In the genomic region with DNA sequence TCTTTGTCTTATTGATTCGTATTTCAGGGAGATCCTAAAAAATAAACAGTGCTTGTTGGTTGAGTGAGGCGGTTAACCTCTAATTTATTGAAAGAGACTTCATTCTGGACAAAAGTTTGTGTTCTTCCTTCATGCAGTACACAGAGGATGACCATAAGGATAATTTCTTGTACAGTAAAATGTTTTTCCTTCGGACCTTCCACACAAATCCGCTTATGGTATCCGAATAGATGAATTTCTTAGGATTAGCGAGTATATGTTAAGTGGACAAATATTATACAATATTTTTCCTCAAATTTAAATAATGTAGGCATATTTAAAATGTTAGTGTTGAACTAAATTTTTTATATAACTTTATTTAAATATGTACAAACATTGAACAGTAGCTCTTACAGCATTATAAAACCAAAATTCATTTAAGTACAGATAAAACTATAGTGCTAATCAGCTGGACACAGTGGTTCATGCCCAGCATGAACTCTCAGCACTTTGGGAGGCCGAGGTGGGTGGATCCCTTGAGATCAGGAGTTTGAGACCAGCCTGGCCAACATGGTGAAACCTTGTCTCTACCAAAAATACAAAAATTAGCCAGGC, we compare ENCODE assay signal across 8 cellular contexts.
A peak's percentile ranks its signal among the peaks of the same experiment; 100 is the strongest.
DNase-seq lines count a peak whose midpoint lies in the region; ATAC-seq and TF ChIP-seq lines count a peak whose summit lies in the region.

No MANE protein-coding gene starts in this region.

- POLR2A ChIA-PET in HEK293 (lab: Yijun Ruan, JAX): no interaction called here
- POLR2A ChIA-PET in T-cell (lab: Charles Lee): no interaction called here

- peaks cover 10 to 11% (median 11%) of the 10 kb centered on the region in 3 donors for H3K9me3 Mint-ChIP-seq in T-cell

- no peaks in the 10 kb centered on the region for H3K9me3 ChIP-seq in HEK293 (ENCODE audit: control insufficient read depth, insufficient read depth, low read depth, low read length)

- CTCF ChIA-PET in HEK293 (lab: Yijun Ruan, JAX) (interaction anchor here (0.6 to 4.6 kb wide), 8 partner anchors 33 to 1176 kb away, joined by 3 to 32 read pairs (median 4); a partner anchor contains a TSS), T-cell (lab: Charles Lee) (interaction anchor here (0.7 to 1.9 kb wide), 4 partner anchors 600 to 1179 kb away, joined by 3 to 6 read pairs (median 4); a partner anchor contains a TSS)

- TF ChIP-seq CTCF in HEK293 (tag by site-specific recombination; IDR thresholded peaks at IDR 0.05): no peak
- no peak for TF ChIP-seq CTCF in foreskin fibroblast (IDR thresholded peaks at IDR 0.05; ENCODE audit: low read depth, low read length)

- peaks cover 10% of the 10 kb centered on the region for H3K4me1 ChIP-seq in HEK293 (ENCODE audit: control insufficient read depth, insufficient read depth, low read length)

- no peak for TF ChIP-seq POLR2A in GM18505 (IDR thresholded peaks at IDR 0.05; ENCODE audit: borderline replicate concordance, extremely low read depth, insufficient read depth, insufficient read length)

- peak overlapping the region; percentile 84 to 85 for H3K27ac Mint-ChIP-seq in T-cell

- no peaks in the 10 kb centered on the region for H3K27me3 Mint-ChIP-seq in T-cell

- H3K4me3 Mint-ChIP-seq in T-cell: peak overlapping the region; percentile 74 to 80 (median 76)

- peak overlapping the region; percentile 27 for H3K4me3 ChIP-seq in HEK293 (ENCODE audit: low read depth, low read length)
- peak overlapping the region; percentile 31 to 48 for H3K4me3 ChIP-seq in foreskin fibroblast (ENCODE audit: low read depth in 1 of 2, low read length in 2 of 2)
- peak overlapping the region in 4 of 7 experiments; percentile 3 to 20 (median 10) for H3K4me3 ChIP-seq in skin epidermis

- ATAC-seq in T-cell (replicated peaks in 1 of 4): no peak
- ATAC-seq in GM18519 (IDR thresholded peaks at IDR 0.05; ENCODE audit: low FRiP score, unreplicated experiment): no peak
- ATAC-seq in GM18505 (IDR thresholded peaks at IDR 0.05; ENCODE audit: unreplicated experiment): no peak
- ATAC-seq in GM21723 (IDR thresholded peaks at IDR 0.05; ENCODE audit: unreplicated experiment): no peak

- H3K36me3 Mint-ChIP-seq in T-cell: peaks cover 12% of the 10 kb centered on the region

- H3K36me3 ChIP-seq in HEK293 (ENCODE audit: control insufficient read depth in 2 of 2, insufficient read depth in 1 of 2, low read length in 2 of 2): peaks cover 3 to 13% of the 10 kb centered on the region in 2 experiments

- peak overlapping the region; percentile 75 for H3K27ac ChIP-seq in HEK293 (ENCODE audit: extremely low read depth, low read depth, low read length)
- peak overlapping the region in 11 of 21 experiments; percentile 2 to 84 (median 52) for H3K27ac ChIP-seq in skin epidermis

- H3K4me1 Mint-ChIP-seq in T-cell: peaks cover 39 to 57% (median 47%) of the 10 kb centered on the region in 3 donors

- DNase-seq in T-cell (no peak), foreskin fibroblast (no peak), epidermal melanocyte (ENCODE audit: insufficient read length, low spot score) (no peak)

TF ChIP-seq in HEK293, 187 proteins besides CTCF, POLR2A, EP300 and RAD21:
- TF ChIP-seq ZNF175 (tag by site-specific recombination; IDR thresholded peaks at IDR 0.05): no peak
- TF ChIP-seq OSR2 (tag by site-specific recombination; IDR thresholded peaks at IDR 0.05): no peak
- no peak for TF ChIP-seq GLIS2 (tag by site-specific recombination; IDR thresholded peaks at IDR 0.05)
- TF ChIP-seq ZNF530 (tag by site-specific recombination; IDR thresholded peaks at IDR 0.05; ENCODE audit: low read depth): no peak
- TF ChIP-seq ZNF555 (tag by site-specific recombination; conservative IDR thresholded peaks at IDR 0.05): no peak
- TF ChIP-seq KLF7 (tag by site-specific recombination; IDR thresholded peaks at IDR 0.05; ENCODE audit: borderline replicate concordance): no peak
- TF ChIP-seq, protein P1, sequence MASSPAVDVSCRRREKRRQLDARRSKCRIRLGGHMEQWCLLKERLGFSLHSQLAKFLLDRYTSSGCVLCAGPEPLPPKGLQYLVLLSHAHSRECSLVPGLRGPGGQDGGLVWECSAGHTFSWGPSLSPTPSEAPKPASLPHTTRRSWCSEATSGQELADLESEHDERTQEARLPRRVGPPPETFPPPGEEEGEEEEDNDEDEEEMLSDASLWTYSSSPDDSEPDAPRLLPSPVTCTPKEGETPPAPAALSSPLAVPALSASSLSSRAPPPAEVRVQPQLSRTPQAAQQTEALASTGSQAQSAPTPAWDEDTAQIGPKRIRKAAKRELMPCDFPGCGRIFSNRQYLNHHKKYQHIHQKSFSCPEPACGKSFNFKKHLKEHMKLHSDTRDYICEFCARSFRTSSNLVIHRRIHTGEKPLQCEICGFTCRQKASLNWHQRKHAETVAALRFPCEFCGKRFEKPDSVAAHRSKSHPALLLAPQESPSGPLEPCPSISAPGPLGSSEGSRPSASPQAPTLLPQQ (tag by site-specific recombination; IDR thresholded peaks at IDR 0.05): no peak
- TF ChIP-seq ZNF473 (tag by site-specific recombination; IDR thresholded peaks at IDR 0.05): no peak
